ENCODE assay signal across 8 cellular contexts in genomic region chr12:53451661-53452158, GRCh38. TPM values are rescaled to one million over a fixed set of nuclear protein-coding genes. Genes with fewer than 3 reads are reported as not detected.
A peak's percentile ranks its signal among the peaks of the same experiment; 100 is the strongest.
DNase-seq lines count a peak whose midpoint lies in the region; ATAC-seq and TF ChIP-seq lines count a peak whose summit lies in the region.

Gene PCBP2, plus strand, starts transcription at chr12:53452102. Its CDS starts 2,699 bp downstream, at chr12:53454801.

- peak within 1 kb of the TSS; percentile 93 for H3K9ac ChIP-seq in trophoblast cell (ENCODE audit: low read length)

- intact Hi-C loops in Right ventricle myocardium superior (cut with DNase I), result no loop called here

- peaks cover 8 to 23% of the 10 kb centered on the region in 2 experiments for H3K36me3 ChIP-seq in trophoblast cell (ENCODE audit: control insufficient read depth in 1 of 2, insufficient read depth in 2 of 2, low read length in 2 of 2)

- H3K27ac ChIP-seq in trophoblast cell (ENCODE audit: low read depth, low read length), result peak within 1 kb of the TSS; percentile 93

- peak; percentile 97 for ATAC-seq in HG02678 (IDR thresholded peaks at IDR 0.05; ENCODE audit: unreplicated experiment)
- peak; percentile 97 for ATAC-seq in activated naive CD8-positive, alpha-beta T cell treated with anti-CD3 and anti-CD28 coated beads, Interleukin-2, amount 50 U/mL, for 24 hours
- peak; percentile 98 for ATAC-seq in Right ventricle myocardium superior (ENCODE audit: poor library complexity)

- peak within 1 kb of the TSS; percentile 76 for H3K4me2 ChIP-seq in trophoblast cell (ENCODE audit: low read length)

- peak; percentile 100 for DNase-seq in GM12865 (ENCODE audit: low read depth)
- DNase-seq in NCI-H128 (lab: John Stamatoyannopoulos, UW; ENCODE audit: unreplicated experiment), result peak; percentile 98
- DNase-seq in SW 1271 (lab: John Stamatoyannopoulos, UW), result peak; percentile 98 to 99
- peak; percentile 97 for DNase-seq in activated naive CD8-positive, alpha-beta T cell treated with anti-CD3 and anti-CD28 coated beads, Interleukin-2, amount 50 U/mL, for 24 hours
- DNase-seq in Right ventricle myocardium superior, result peak; percentile 98
- peak; percentile 99 to 100 for DNase-seq in trophoblast cell
- DNase-seq in type B pancreatic cell (ENCODE audit: extremely low spot score, unreplicated experiment), result peak; percentile 99

- H3K23ac ChIP-seq in trophoblast cell (ENCODE audit: low read length), result no peak within 1 kb of the TSS

- H4K8ac ChIP-seq in trophoblast cell (ENCODE audit: low read depth, low read length), result peak within 1 kb of the TSS; percentile 85

- H3K4me1 ChIP-seq in trophoblast cell (ENCODE audit: control insufficient read depth in 1 of 2, insufficient read depth in 2 of 2, low read length in 2 of 2), result no peaks in the 10 kb centered on the region

- H2BK120ac ChIP-seq in trophoblast cell (ENCODE audit: insufficient read depth, low read length, poor library complexity), result peak within 1 kb of the TSS; percentile 78

- peaks cover 43% of the 10 kb centered on the region for H3K4me1 Mint-ChIP-seq in activated naive CD8-positive, alpha-beta T cell treated with anti-CD3 and anti-CD28 coated beads, Interleukin-2, amount 50 U/mL, for 24 hours
- peaks cover 23% of the 10 kb centered on the region for H3K4me1 Mint-ChIP-seq in type B pancreatic cell (ENCODE audit: unreplicated experiment)

- H3K4me3 ChIP-seq in GM12865 (ENCODE audit: low read depth, low read length), result peak within 1 kb of the TSS; percentile 99
- H3K4me3 ChIP-seq in trophoblast cell (ENCODE audit: low read depth, low read length), result peak within 1 kb of the TSS; percentile 82

- peak within 1 kb of the TSS; percentile 91 for H4K12ac ChIP-seq in trophoblast cell (ENCODE audit: low read depth, low read length)

- H3K27ac Mint-ChIP-seq in activated naive CD8-positive, alpha-beta T cell treated with anti-CD3 and anti-CD28 coated beads, Interleukin-2, amount 50 U/mL, for 24 hours, result peak within 1 kb of the TSS; percentile 99
- H3K27ac Mint-ChIP-seq in type B pancreatic cell, result peak within 1 kb of the TSS; percentile 99

- no peaks in the 10 kb centered on the region for H3K27me3 Mint-ChIP-seq in activated naive CD8-positive, alpha-beta T cell treated with anti-CD3 and anti-CD28 coated beads, Interleukin-2, amount 50 U/mL, for 24 hours
- H3K27me3 Mint-ChIP-seq in type B pancreatic cell, result no peaks in the 10 kb centered on the region

- no peaks in the 10 kb centered on the region for H3K9me3 ChIP-seq in trophoblast cell (ENCODE audit: insufficient read depth, low read depth, low read length)

- peak within 1 kb of the TSS; percentile 84 for H2BK5ac ChIP-seq in trophoblast cell (ENCODE audit: low read depth, low read length, poor library complexity)

- no CpG with 5 or more reads among the region's 32 CpGs for WGBS in trophoblast cell (ENCODE audit: extremely low coverage, insufficient coverage, insufficient read length)

- peak within 1 kb of the TSS; percentile 97 for H3K4me3 Mint-ChIP-seq in activated naive CD8-positive, alpha-beta T cell treated with anti-CD3 and anti-CD28 coated beads, Interleukin-2, amount 50 U/mL, for 24 hours
- H3K4me3 Mint-ChIP-seq in type B pancreatic cell, result peak within 1 kb of the TSS; percentile 98

- H3K36me3 Mint-ChIP-seq in activated naive CD8-positive, alpha-beta T cell treated with anti-CD3 and anti-CD28 coated beads, Interleukin-2, amount 50 U/mL, for 24 hours (ENCODE audit: low read depth), result peaks cover 54% of the 10 kb centered on the region
- peaks cover 33% of the 10 kb centered on the region for H3K36me3 Mint-ChIP-seq in type B pancreatic cell

- H3K79me2 ChIP-seq in trophoblast cell (ENCODE audit: control insufficient read depth, insufficient read depth, low read length, poor library complexity), result peaks cover 9% of the 10 kb centered on the region

- H2AFZ ChIP-seq in trophoblast cell (ENCODE audit: insufficient read depth, low read length, poor library complexity), result peak within 1 kb of the TSS; percentile 71

- no peaks in the 10 kb centered on the region for H3K9me3 Mint-ChIP-seq in activated naive CD8-positive, alpha-beta T cell treated with anti-CD3 and anti-CD28 coated beads, Interleukin-2, amount 50 U/mL, for 24 hours
- H3K9me3 Mint-ChIP-seq in type B pancreatic cell, result no peaks in the 10 kb centered on the region

- H2AK5ac ChIP-seq in trophoblast cell (ENCODE audit: low read length), result peak within 1 kb of the TSS; percentile 31

- H3K18ac ChIP-seq in trophoblast cell (ENCODE audit: low read length), result peak within 1 kb of the TSS; percentile 90

- H2BK12ac ChIP-seq in trophoblast cell (ENCODE audit: low read length), result no peak within 1 kb of the TSS

- H3K14ac ChIP-seq in trophoblast cell (ENCODE audit: low read length), result peak within 1 kb of the TSS; percentile 96

- H3K27me3 ChIP-seq in trophoblast cell (ENCODE audit: insufficient read depth, low read length), result no peaks in the 10 kb centered on the region

- TF ChIP-seq CTCF in GM12865 (IDR thresholded peaks at IDR 0.05; ENCODE audit: insufficient read depth, low read depth, low read length, missing control alignments) (peak; percentile 93), type B pancreatic cell (conservative IDR thresholded peaks at IDR 0.05) (peak; percentile 88)

- peaks cover 6% of the 10 kb centered on the region for H3K79me1 ChIP-seq in trophoblast cell (ENCODE audit: low read length)

- peak within 1 kb of the TSS; percentile 94 for H4K91ac ChIP-seq in trophoblast cell (ENCODE audit: low read depth, low read length)

- peak within 1 kb of the TSS; percentile 99 for H3K4ac ChIP-seq in trophoblast cell (ENCODE audit: low read depth, low read length)

RNA-seq across cellular contexts. Expression of gene PCBP2, which starts in this region (rescaled TPM):
- total RNA-seq in Right ventricle myocardium superior (503 TPM), type B pancreatic cell (ENCODE audit: low replicate concordance) (825 and 1,222 TPM in 2 replicates)
- 585 and 609 TPM in 2 replicates for polyA plus RNA-seq in trophoblast cell (2013)

Comparison
In these comparisons a context has a peak if more than half of its experiments do, and no peak if none do; other contexts are left out.
1. Peak in every context shown above with its lines: DNase-seq, ATAC-seq, H3K4me3 ChIP-seq and H3K27ac ChIP-seq.